ENCODE assay signal across 8 cellular contexts in genomic region chr3:194584435-194584776, GRCh38. TPM values are rescaled to one million over a fixed set of nuclear protein-coding genes. Genes with fewer than 3 reads are reported as not detected.
A peak's percentile ranks its signal among the peaks of the same experiment; 100 is the strongest.
DNase-seq lines count a peak whose midpoint lies in the region; ATAC-seq and TF ChIP-seq lines count a peak whose summit lies in the region.

No MANE protein-coding gene starts in this region.

- no peak overlapping the region; the same call in 1 of the 2 replicates for H2AFZ ChIP-seq in Loucy (ENCODE audit: low read length)

- no peak for ATAC-seq in naive thymus-derived CD8-positive, alpha-beta T cell

- H3K27ac ChIP-seq in duodenal mucosa (ENCODE audit: low read depth, low read length), result peak overlapping the region; percentile 86

- H3K36me3 ChIP-seq in BJ (ENCODE audit: control insufficient read depth, insufficient read depth, low read length) (peaks cover 5% of the 10 kb centered on the region), Loucy (ENCODE audit: insufficient read depth, low read length) (peaks cover 6% of the 10 kb centered on the region; the same call in 1 of the 2 replicates), duodenal mucosa (ENCODE audit: control insufficient read depth in 1 of 2, insufficient read depth in 2 of 2, low read length in 2 of 2) (peaks cover 4 to 8% of the 10 kb centered on the region in 2 donors)

- H3K4me2 ChIP-seq in Loucy (ENCODE audit: low read depth, low read length, poor library complexity, severe bottlenecking), result peak overlapping the region; percentile 86

- H3K9me2 ChIP-seq in Loucy (replicated peaks; ENCODE audit: low read depth, low read length), result no peaks in the 10 kb centered on the region

- H3K9me3 ChIP-seq in Loucy (ENCODE audit: insufficient read depth, low read depth, low read length) (no peaks in the 10 kb centered on the region), duodenal mucosa (ENCODE audit: control insufficient read depth in 1 of 2, low read length in 2 of 2) (no peaks in the 10 kb centered on the region)

- H3K79me2 ChIP-seq in Loucy (ENCODE audit: insufficient read depth, low read length), result peaks cover 10% of the 10 kb centered on the region

- TF ChIP-seq CTCF in BJ (IDR thresholded peaks at IDR 0.05; ENCODE audit: insufficient read depth, low read depth, low read length) (no peak), Loucy (conservative IDR thresholded peaks at IDR 0.05; ENCODE audit: low read length) (no peak)

- H3K27ac Mint-ChIP-seq in naive thymus-derived CD8-positive, alpha-beta T cell, result peak overlapping the region; percentile 94 to 98 (median 96)

- CTCF ChIA-PET in BJ (lab: Yijun Ruan, JAX), result no interaction called here

- peak overlapping the region; percentile 89 to 95 (median 93) for H3K4me3 Mint-ChIP-seq in naive thymus-derived CD8-positive, alpha-beta T cell

- H3K36me3 Mint-ChIP-seq in naive thymus-derived CD8-positive, alpha-beta T cell, result peaks cover 0 to 15% (median 12%) of the 10 kb centered on the region in 3 donors

- no peaks in the 10 kb centered on the region for H3K27me3 Mint-ChIP-seq in naive thymus-derived CD8-positive, alpha-beta T cell

- DNase-seq in BJ (ENCODE audit: low read depth) (no peak), T-helper 9 cell (no peak), NCI-H446 (lab: John Stamatoyannopoulos, UW) (no peak), COLO829 (ENCODE audit: low spot score) (no peak), HuH-7 (ENCODE audit: low spot score) (no peak)
- no peak for DNase-seq in naive thymus-derived CD8-positive, alpha-beta T cell

- H3K9ac ChIP-seq in Loucy (ENCODE audit: low read depth, low read length, poor library complexity, severe bottlenecking), result peak overlapping the region; percentile 96
- peak overlapping the region; percentile 94 to 99 for H3K9ac ChIP-seq in duodenal mucosa (ENCODE audit: low read depth in 1 of 2, low read length in 2 of 2)

- H3K4me1 ChIP-seq in Loucy (ENCODE audit: insufficient read depth, low read length, poor library complexity, severe bottlenecking) (peaks cover 10% of the 10 kb centered on the region), duodenal mucosa (ENCODE audit: control insufficient read depth in 1 of 2, insufficient read depth in 2 of 2, low read length in 2 of 2) (peaks cover 4 to 11% of the 10 kb centered on the region in 2 donors)

- POLR2A ChIA-PET in BJ (lab: Charles Lee), result interaction anchor here (0.6 kb wide), 1 partner anchor 26 kb away, joined by 3 read pairs; no protein-coding TSS in a partner anchor
- POLR2A ChIA-PET in naive thymus-derived CD8-positive, alpha-beta T cell (lab: Charles Lee), result interaction anchor here (0.7 to 2.1 kb wide), 8 partner anchors 8 to 187 kb away, joined by 3 to 14 read pairs (median 4); partner anchors contain the start of gene ATP13A3

- no peaks in the 10 kb centered on the region for H4K20me1 ChIP-seq in Loucy (ENCODE audit: insufficient read depth, low read length, poor library complexity, severe bottlenecking)

- H3K4me3 ChIP-seq in BJ (ENCODE audit: low read depth, low read length) (peak overlapping the region; percentile 72), Loucy (ENCODE audit: low read length, poor library complexity, severe bottlenecking) (peak overlapping the region; percentile 95), duodenal mucosa (ENCODE audit: low read depth in 1 of 2, low read length in 2 of 2) (peak overlapping the region; percentile 89 to 97)

- H3F3A ChIP-seq in Loucy (ENCODE audit: low read depth), result no peaks in the 10 kb centered on the region

- H3K9me3 Mint-ChIP-seq in naive thymus-derived CD8-positive, alpha-beta T cell, result peaks cover 0 to 42% (median 19%) of the 10 kb centered on the region in 9 donors

- H3K4me1 Mint-ChIP-seq in naive thymus-derived CD8-positive, alpha-beta T cell, result peaks cover 9 to 16% (median 14%) of the 10 kb centered on the region in 4 donors

- H3K27me3 ChIP-seq in BJ (ENCODE audit: control insufficient read depth, insufficient read depth, low read length) (no peaks in the 10 kb centered on the region), Loucy (ENCODE audit: insufficient read depth, low read length, poor library complexity, severe bottlenecking) (no peaks in the 10 kb centered on the region), duodenal mucosa (ENCODE audit: control insufficient read depth in 1 of 2, insufficient read depth in 2 of 2, low read length in 2 of 2) (no peaks in the 10 kb centered on the region)

RNA-seq across cellular contexts. Expression of gene TMEM44, which starts 48.8 kb away (rescaled TPM):
- 11.7 and 17.7 TPM in 2 replicates for polyA plus RNA-seq in BJ (2011; rRNA removed)
- 8.9 and 9.6 TPM in 2 replicates for polyA minus RNA-seq in BJ (2011; rRNA and poly(A)+ RNA removed)
- total RNA-seq in naive thymus-derived CD8-positive, alpha-beta T cell, result 1 to 10 TPM; 3.4 to 4.6 TPM
- 1 to 10 TPM in 2 of 3 donors, under 1 TPM in 1; 0.14 to 2.0 (median 1.6) TPM for polyA plus RNA-seq in naive thymus-derived CD8-positive, alpha-beta T cell
